8 cellular contexts compared by ENCODE assay signal in genomic region chr5:74035521-74035937, GRCh38.
DNase-seq lines count a peak whose midpoint lies in the region; ATAC-seq, FAIRE-seq and TF ChIP-seq lines count a peak whose summit lies in the region.

No MANE protein-coding gene starts in this region.

- ATAC-seq in GM21529 (IDR thresholded peaks at IDR 0.05; ENCODE audit: unreplicated experiment): peak; percentile 84
- no peak for ATAC-seq in GM18873 (IDR thresholded peaks at IDR 0.05; ENCODE audit: low FRiP score, unreplicated experiment)

- H2AFZ ChIP-seq in astrocyte (ENCODE audit: low read depth, low read length): no peak overlapping the region

- peak overlapping the region; percentile 55 for H3K9ac ChIP-seq in astrocyte (ENCODE audit: low read length)

- no peak overlapping the region for H3K4me3 Mint-ChIP-seq in astrocyte (ENCODE audit: unreplicated experiment)

- no peaks in the 10 kb centered on the region for H4K20me1 ChIP-seq in astrocyte (ENCODE audit: insufficient read depth, low read length)

- H3K27ac ChIP-seq in astrocyte (ENCODE audit: low read depth, low read length) (peak overlapping the region; percentile 74), transverse colon (no peak overlapping the region)

- peak; percentile 62 for FAIRE-seq in astrocyte (lab: Jason Lieb, UNC)

- H3K36me3 Mint-ChIP-seq in astrocyte (ENCODE audit: low read depth, unreplicated experiment): no peaks in the 10 kb centered on the region

- H3K9me3 Mint-ChIP-seq in astrocyte (ENCODE audit: unreplicated experiment): no peaks in the 10 kb centered on the region

- H3K4me2 ChIP-seq in astrocyte (ENCODE audit: low read length): peak overlapping the region; percentile 76

- H3K9me3 ChIP-seq in astrocyte (ENCODE audit: insufficient read depth, low read depth, low read length): no peaks in the 10 kb centered on the region
- H3K9me3 ChIP-seq in transverse colon: no peaks in the 10 kb centered on the region

- H3K27me3 Mint-ChIP-seq in astrocyte (ENCODE audit: low read depth, unreplicated experiment): no peaks in the 10 kb centered on the region

- H3K4me3 ChIP-seq in astrocyte (ENCODE audit: insufficient read depth, low read depth, low read length) (no peak overlapping the region), transverse colon (no peak overlapping the region)

- 32 to 40% methylated on average over 2 to 6 of the region's 6 CpGs for WGBS in transverse colon (ENCODE audit: low coverage in 1 of 2), 2 donors

- H3K36me3 ChIP-seq in astrocyte (ENCODE audit: insufficient read depth, low read length) (no peaks in the 10 kb centered on the region), transverse colon (no peaks in the 10 kb centered on the region)

- no peaks in the 10 kb centered on the region for H3K79me2 ChIP-seq in astrocyte (ENCODE audit: insufficient read depth, low read length)

- TF ChIP-seq CTCF in astrocyte (IDR thresholded peaks at IDR 0.05; ENCODE audit: insufficient read depth, low read depth, low read length) (peak; percentile 44), transverse colon (IDR thresholded peaks at IDR 0.05) (peak in 3 of 5 experiments; percentile 20 to 31 (median 22))

- no peak for TF ChIP-seq POLR2A in transverse colon (IDR thresholded peaks at IDR 0.05)

- intact Hi-C loops in transverse colon (cut with DNase I; ENCODE audit: low total_unique reads): loop anchor here (5.0 kb wide), 1 partner anchor 607 kb away; the partner anchor contains the start of gene ENC1

- no peak for TF ChIP-seq EP300 in transverse colon (IDR thresholded peaks at IDR 0.05; ENCODE audit: low read depth)

- peaks cover 45% of the 10 kb centered on the region for H3K4me1 Mint-ChIP-seq in astrocyte (ENCODE audit: low read depth, unreplicated experiment)

- no peaks in the 10 kb centered on the region for H3K27me3 ChIP-seq in astrocyte (ENCODE audit: insufficient read depth, low read length)
- no peaks in the 10 kb centered on the region for H3K27me3 ChIP-seq in transverse colon

- H3K27ac Mint-ChIP-seq in astrocyte (ENCODE audit: unreplicated experiment): peak overlapping the region; percentile 82

- H3K4me1 ChIP-seq in astrocyte (ENCODE audit: insufficient read depth, low read length) (peaks cover 31% of the 10 kb centered on the region), transverse colon (peaks cover 0 to 9% (median 6%) of the 10 kb centered on the region in 4 donors)

- DNase-seq in Caki2 (ENCODE audit: low read depth) (peak; percentile 44), NCI-H1092 treated with DMSO at 0.1 percent for 48 hours (lab: John Stamatoyannopoulos, UW) (peak; percentile 41), astrocyte (ENCODE audit: low read depth) (peak; percentile 70), iris pigment epithelial cell (ENCODE audit: low read depth) (peak; percentile 72), transverse colon (no peak), 8988T (no peak)

- in situ Hi-C loops in Caki2 (cut with HindIII; ENCODE audit: low pct_unique_long_range_greater_than_20kb, low sequenced_read_pairs) (no loop called here), transverse colon (cut with MboI; ENCODE audit: low pct_ligation_motif_present in 1 of 4, low pct_unique_long_range_greater_than_20kb in 1 of 4, low sequenced_read_pairs in 3 of 4) (loop anchor here in 2 of 4 donors (25.0 kb wide), 1 partner anchor 602 kb away; the partner anchor contains the start of gene ENC1 (in 2 of the 2))

Comparison
In these comparisons a context has a peak if more than half of its experiments do, and no peak if none do; other contexts are left out.
1. DNase-seq: peak in Caki2 (single experiment), NCI-H1092 treated with DMSO at 0.1 percent for 48 hours (single experiment), astrocyte (single experiment) and iris pigment epithelial cell (single experiment); none in transverse colon (single experiment) and 8988T (single experiment).